ENCODE assay signal across 8 cellular contexts in genomic region chr16:31071861-31072260, GRCh38. TPM values are rescaled to one million over a fixed set of nuclear protein-coding genes. Genes with fewer than 3 reads are reported as not detected.
A peak's percentile ranks its signal among the peaks of the same experiment; 100 is the strongest.
DNase-seq lines count a peak whose midpoint lies in the region; FAIRE-seq and TF ChIP-seq lines count a peak whose summit lies in the region.

No MANE protein-coding gene starts in this region.

- H3K4me3 ChIP-seq in dorsolateral prefrontal cortex = peak overlapping the region in 58 of 59 donors; percentile 74 to 99 (median 95)

- intact Hi-C loops in dorsolateral prefrontal cortex (cut with DNase I) = loop anchor here (2.0 to 10.0 kb wide), 4 partner anchors 45 to 383 kb away; partner anchors contain the start of genes ARMC5 (in 1 of the 2), FUS (in 1 of the 2), KAT8 (in 1 of the 2) and SETD1A (in 1 of the 2)

- H3K27me3 Mint-ChIP-seq in progenitor cell of endocrine pancreas = no peaks in the 10 kb centered on the region

- DNase-seq in GM04503 (ENCODE audit: low read depth) (peak; percentile 72), NCI-H774 (lab: John Stamatoyannopoulos, UW) (peak; percentile 81), dorsolateral prefrontal cortex (no peak), progenitor cell of endocrine pancreas (ENCODE audit: low spot score, unreplicated experiment) (no peak), NCI-H2081 treated with DMSO at 0.1 percent for 48 hours (lab: John Stamatoyannopoulos, UW) (no peak), D721Med (ENCODE audit: insufficient read length, low spot score) (no peak), foreskin melanocyte (no peak)
- DNase-seq in effector CD8-positive, alpha-beta T cell (lab: John Stamatoyannopoulos, UW) = no peak

- H3K27me3 ChIP-seq in dorsolateral prefrontal cortex = no peaks in the 10 kb centered on the region

- H3K27ac ChIP-seq in dorsolateral prefrontal cortex = peak overlapping the region in 39 of 59 donors; percentile 60 to 98 (median 96)

- peak overlapping the region; percentile 99 for H3K4me3 Mint-ChIP-seq in progenitor cell of endocrine pancreas (ENCODE audit: low read depth)

- H3K4me1 Mint-ChIP-seq in progenitor cell of endocrine pancreas (ENCODE audit: low read depth) = peaks cover 19% of the 10 kb centered on the region

- no peak for TF ChIP-seq CTCF in dorsolateral prefrontal cortex (IDR thresholded peaks at IDR 0.05 in 54 of 56, conservative IDR thresholded peaks at IDR 0.05 in 2 of 56; ENCODE audit: low read depth in 1 of 56, partially characterized antibody in 56 of 56)
- TF ChIP-seq CTCF in progenitor cell of endocrine pancreas (IDR thresholded peaks at IDR 0.05; ENCODE audit: unreplicated experiment) = no peak
- TF ChIP-seq CTCF in D721Med (IDR thresholded peaks at IDR 0.05; ENCODE audit: insufficient read depth, missing control alignments) = no peak

- no peaks in the 10 kb centered on the region for H3K9me3 Mint-ChIP-seq in progenitor cell of endocrine pancreas (ENCODE audit: low read depth)

- H3K27ac Mint-ChIP-seq in progenitor cell of endocrine pancreas = peak overlapping the region; percentile 99

- H3K36me3 Mint-ChIP-seq in progenitor cell of endocrine pancreas (ENCODE audit: insufficient read depth) = no peaks in the 10 kb centered on the region

- FAIRE-seq in D721Med (lab: Jason Lieb, UNC) = no peak

RNA-seq across cellular contexts. Expression of gene ZNF668, which starts 2.2 kb away (rescaled TPM):
- total RNA-seq in dorsolateral prefrontal cortex (10 to 100 TPM in 110 of 120 experiments, 1 to 10 TPM in 10; 7.9 to 24.5 (median 12.5) TPM), progenitor cell of endocrine pancreas (14.3 and 17.5 TPM in 2 replicates)

RNA-seq across cellular contexts. Expression of gene ZNF646, which starts 2.4 kb away (rescaled TPM):
- total RNA-seq in dorsolateral prefrontal cortex (10 to 100 TPM; 11.2 to 24.3 (median 16.7) TPM), progenitor cell of endocrine pancreas (28.5 and 32.6 TPM in 2 replicates)

RNA-seq across cellular contexts. Expression of gene PRSS53, which starts 16.9 kb away (rescaled TPM):
- total RNA-seq in dorsolateral prefrontal cortex = 10 to 100 TPM in 4 of 120 experiments, 1 to 10 TPM in 116; 2.2 to 12.6 (median 5.5) TPM
- total RNA-seq in progenitor cell of endocrine pancreas = 2.3 and 2.9 TPM in 2 replicates

RNA-seq across cellular contexts. Expression of gene VKORC1, which starts 22.7 kb away (rescaled TPM):
- total RNA-seq in dorsolateral prefrontal cortex (10 to 100 TPM; 23.4 to 53.8 (median 37.0) TPM), progenitor cell of endocrine pancreas (51.0 and 54.8 TPM in 2 replicates)

RNA-seq across cellular contexts. Expression of gene BCKDK, which starts 36.3 kb away (rescaled TPM):
- total RNA-seq in dorsolateral prefrontal cortex (10 to 100 TPM; 27.7 to 57.4 (median 35.6) TPM), progenitor cell of endocrine pancreas (40.1 and 41.7 TPM in 2 replicates)

Comparison
In these comparisons a context has a peak if more than half of its experiments do, and no peak if none do; other contexts are left out.
1. DNase-seq: peak in GM04503 (single experiment) and NCI-H774 (single experiment); none in dorsolateral prefrontal cortex (0 of 10), progenitor cell of endocrine pancreas (single experiment), effector CD8-positive, alpha-beta T cell (single experiment), NCI-H2081 treated with DMSO at 0.1 percent for 48 hours (single experiment), D721Med (single experiment) and foreskin melanocyte (single experiment).